18 cellular contexts compared by ENCODE assay signal in genomic region chr2:240424341-240425235, GRCh38. TPM values are rescaled to one million over a fixed set of nuclear protein-coding genes. Genes with fewer than 3 reads are reported as not detected.
DNase-seq lines count a peak whose midpoint lies in the region; ATAC-seq and TF ChIP-seq lines count a peak whose summit lies in the region.
"Had no signal": no experiment of that assay in that cellular context is flagged by ENCODE, and none has a peak within 500 bp of the region (broad histone marks: within the 10 kb centered on the region; RNA-seq: fewer than 3 reads in every experiment).

No MANE protein-coding gene starts in this region.

- H3K27me3 ChIP-seq in stomach (no peaks in the 10 kb centered on the region), GM23338 (ENCODE audit: insufficient read depth) (no peaks in the 10 kb centered on the region)
- H3K27me3 ChIP-seq: BLaER1 treated with 17β-estradiol and CSF1 and Interleukin-3, amounts not matched to agents 10 nM and 100 nM; breast epithelium had no signal

- TF ChIP-seq CTCF in stomach (IDR thresholded peaks at IDR 0.05) = no peak
- TF ChIP-seq CTCF in GM23338 (conservative IDR thresholded peaks at IDR 0.05; ENCODE audit: low read depth in 2 of 2) = no peak

- peaks cover 15% of the 10 kb centered on the region for H3K4me1 Mint-ChIP-seq in activated T-cell treated with anti-CD3 and anti-CD28 coated beads, Interleukin-2, amount 50 U/mL, for 4 hours (ENCODE audit: low read depth)
- H3K4me1 Mint-ChIP-seq in activated T-cell treated with anti-CD3 and anti-CD28 coated beads, Interleukin-2, amount 50 U/mL, for 72 hours (ENCODE audit: low read depth) = peaks cover 26% of the 10 kb centered on the region
- no peaks in the 10 kb centered on the region for H3K4me1 Mint-ChIP-seq in GM23338
- H3K4me1 Mint-ChIP-seq: T-cell had no signal

- H3K4me2 ChIP-seq in GM23338 = no peak overlapping the region
- H3K4me2 ChIP-seq: BLaER1 treated with 17β-estradiol and CSF1 and Interleukin-3, amounts not matched to agents 10 nM and 100 nM had no signal

- H3K36me3 Mint-ChIP-seq in activated T-cell treated with anti-CD3 and anti-CD28 coated beads, Interleukin-2, amount 50 U/mL, for 4 hours (ENCODE audit: insufficient read depth) = no peaks in the 10 kb centered on the region
- peaks cover 0 to 2% of the 10 kb centered on the region in 2 donors for H3K36me3 Mint-ChIP-seq in activated T-cell treated with anti-CD3 and anti-CD28 coated beads, Interleukin-2, amount 50 U/mL, for 72 hours (ENCODE audit: insufficient read depth in 2 of 2)
- peaks cover 2% of the 10 kb centered on the region; the same call in 1 of the 3 replicates for H3K36me3 Mint-ChIP-seq in GM23338 (ENCODE audit: low read depth)
- H3K36me3 Mint-ChIP-seq: T-cell had no signal

- peaks cover 8% of the 10 kb centered on the region for H3K27me3 Mint-ChIP-seq in activated T-cell treated with anti-CD3 and anti-CD28 coated beads, Interleukin-2, amount 50 U/mL, for 4 hours (ENCODE audit: low read depth)
- peaks cover 12% of the 10 kb centered on the region for H3K27me3 Mint-ChIP-seq in activated T-cell treated with anti-CD3 and anti-CD28 coated beads, Interleukin-2, amount 50 U/mL, for 72 hours (ENCODE audit: low read depth)
- peaks cover 6% of the 10 kb centered on the region for H3K27me3 Mint-ChIP-seq in GM23338 (ENCODE audit: insufficient read depth, low read depth, poor library complexity)

- no peaks in the 10 kb centered on the region for H3K9me2 ChIP-seq in GM23338 (ENCODE audit: insufficient read depth)

- TF ChIP-seq EP300 in stomach (IDR thresholded peaks at IDR 0.05) = no peak

- DNase-seq in activated T-cell treated with anti-CD3 and anti-CD28 coated beads, Interleukin-2, amount 50 U/mL, for 4 hours = peak; percentile 2
- DNase-seq in activated T-cell treated with anti-CD3 and anti-CD28 coated beads, Interleukin-2, amount 50 U/mL, for 72 hours = no peak
- DNase-seq in ecto neural progenitor cell (ENCODE audit: low spot score) (peak; percentile 22), mesenteric fat pad (ENCODE audit: low spot score) (peak; percentile 87), stomach (peak; percentile 18), GM23338 (ENCODE audit: low spot score) (no peak), iPS-NIHi11 (ENCODE audit: low spot score) (no peak), NCI-H1436 treated with DMSO at 0.1 percent for 48 hours (lab: John Stamatoyannopoulos, UW) (no peak)
- DNase-seq: activated CD4-positive, alpha-beta T cell treated with anti-CD3 and anti-CD28 coated beads, Interleukin-2, amount 50 U/mL, for 48 hours; erythroblast; NCI-H1105 treated with DMSO at 0.1 percent for 48 hours; NCI-H526; SHP77; stimulated activated CD8-positive, alpha-beta memory T cell treated with anti-CD3 and anti-CD28 coated beads, Interleukin-4, amount 100 ng/mL, for 48 hours; substantia nigra had no signal

- no peak for ATAC-seq in activated T-cell treated with anti-CD3 and anti-CD28 coated beads, Interleukin-2, amount 50 U/mL, for 4 hours
- ATAC-seq in activated T-cell treated with anti-CD3 and anti-CD28 coated beads, Interleukin-2, amount 50 U/mL, for 72 hours (replicated peaks in 1 of 2) = no peak
- ATAC-seq in GM23338 = no peak; the same call in 2 of the 3 replicates
- ATAC-seq: T-cell had no signal

- no peak overlapping the region for H3K4me3 Mint-ChIP-seq in activated T-cell treated with anti-CD3 and anti-CD28 coated beads, Interleukin-2, amount 50 U/mL, for 4 hours
- no peak overlapping the region for H3K4me3 Mint-ChIP-seq in activated T-cell treated with anti-CD3 and anti-CD28 coated beads, Interleukin-2, amount 50 U/mL, for 72 hours
- no peak overlapping the region for H3K4me3 Mint-ChIP-seq in GM23338
- H3K4me3 Mint-ChIP-seq: T-cell had no signal

- WGBS in stomach, 5 donors = 88 to 92% (median 90%) methylated on average over 26 to 29 of the region's 29 CpGs

- H3F3A ChIP-seq in GM23338 (replicated peaks; ENCODE audit: low read depth) = no peaks in the 10 kb centered on the region

- no peaks in the 10 kb centered on the region for H3K79me2 ChIP-seq in GM23338 (replicated peaks; ENCODE audit: insufficient read depth)

- intact Hi-C loops in stomach (cut with DNase I; ENCODE audit: low total_unique reads) = no loop called here

- no peaks in the 10 kb centered on the region for H3K36me3 ChIP-seq in stomach
- H3K36me3 ChIP-seq in GM23338 (ENCODE audit: insufficient read depth) = no peaks in the 10 kb centered on the region
- H3K36me3 ChIP-seq: BLaER1 treated with 17β-estradiol and CSF1 and Interleukin-3, amounts not matched to agents 10 nM and 100 nM; breast epithelium had no signal

- H2AFZ ChIP-seq in GM23338 = no peak overlapping the region

- peaks cover 7% of the 10 kb centered on the region for H3K9me3 Mint-ChIP-seq in activated T-cell treated with anti-CD3 and anti-CD28 coated beads, Interleukin-2, amount 50 U/mL, for 4 hours
- H3K9me3 Mint-ChIP-seq in activated T-cell treated with anti-CD3 and anti-CD28 coated beads, Interleukin-2, amount 50 U/mL, for 72 hours = peaks cover 1 to 13% of the 10 kb centered on the region in 2 donors
- peaks cover 52% of the 10 kb centered on the region for H3K9me3 Mint-ChIP-seq in GM23338

- H3K27ac ChIP-seq in stomach (no peak overlapping the region), GM23338 (ENCODE audit: low read depth) (no peak overlapping the region)
- H3K27ac ChIP-seq: BLaER1 treated with 17β-estradiol and CSF1 and Interleukin-3, amounts not matched to agents 10 nM and 100 nM; breast epithelium had no signal

- no peaks in the 10 kb centered on the region for H4K20me1 ChIP-seq in GM23338 (replicated peaks; ENCODE audit: insufficient read depth)
- H4K20me1 ChIP-seq: BLaER1 treated with 17β-estradiol and CSF1 and Interleukin-3, amounts not matched to agents 10 nM and 100 nM had no signal

- H3K27ac Mint-ChIP-seq in activated T-cell treated with anti-CD3 and anti-CD28 coated beads, Interleukin-2, amount 50 U/mL, for 72 hours = no peak overlapping the region
- no peak overlapping the region for H3K27ac Mint-ChIP-seq in GM23338
- H3K27ac Mint-ChIP-seq: T-cell had no signal

- no peaks in the 10 kb centered on the region for H3K4me1 ChIP-seq in stomach
- H3K4me1 ChIP-seq in GM23338 (ENCODE audit: insufficient read depth) = no peaks in the 10 kb centered on the region
- H3K4me1 ChIP-seq: BLaER1 treated with 17β-estradiol and CSF1 and Interleukin-3, amounts not matched to agents 10 nM and 100 nM; breast epithelium had no signal

- no peak for TF ChIP-seq POLR2A in stomach (IDR thresholded peaks at IDR 0.05)

- H3K4me3 ChIP-seq in stomach (no peak overlapping the region), GM23338 (no peak overlapping the region)
- H3K4me3 ChIP-seq: BLaER1 treated with 17β-estradiol and CSF1 and Interleukin-3, amounts not matched to agents 10 nM and 100 nM; breast epithelium had no signal

- peaks cover 4 to 19% (median 13%) of the 10 kb centered on the region in 4 donors for H3K9me3 ChIP-seq in stomach

TF ChIP-seq in GM23338, 12 proteins besides CTCF, POLR2A, EP300 and RAD21:
- no peak for TF ChIP-seq POLR2AphosphoS5 (IDR thresholded peaks at IDR 0.05; ENCODE audit: low read depth)

RNA-seq across cellular contexts. Expression of gene GPC1, which starts 10.9 kb away (rescaled TPM):
- 1 to 10 TPM; 3.7 to 6.3 (median 5.9) TPM for total RNA-seq in activated T-cell treated with anti-CD3 and anti-CD28 coated beads, Interleukin-2, amount 50 U/mL, for 4 hours
- total RNA-seq in activated T-cell treated with anti-CD3 and anti-CD28 coated beads, Interleukin-2, amount 50 U/mL, for 72 hours = 1 to 10 TPM; 3.2 to 3.6 TPM
- total RNA-seq in mesenteric fat pad (82.5 TPM), stomach (100 to 1,000 TPM in 1 of 5 donors, 10 to 100 TPM in 4; 11.7 to 117 (median 28.8) TPM)
- polyA plus RNA-seq in stomach (10 to 100 TPM in 2 of 3 donors, 1 to 10 TPM in 1; 6.3 to 40.1 (median 14.0) TPM), GM23338 (2016; fragmentation: Nextera tagmentation; extraction: Ambion mirVana) (9.0 and 10.8 TPM in 2 replicates)
- total RNA-seq in GM23338 (2014; rRNA removed; shearing (Covaris generic)) = 46.2 and 56.9 TPM in 2 replicates

Comparison
In these comparisons a context has a peak if more than half of its experiments do, and no peak if none do; other contexts are left out.
1. DNase-seq: peak in activated T-cell treated with anti-CD3 and anti-CD28 coated beads, Interleukin-2, amount 50 U/mL, for 4 hours (single experiment), ecto neural progenitor cell (single experiment), mesenteric fat pad (single experiment) and stomach (single experiment); none in activated T-cell treated with anti-CD3 and anti-CD28 coated beads, Interleukin-2, amount 50 U/mL, for 72 hours (0 of 2), GM23338 (single experiment), iPS-NIHi11 (single experiment) and NCI-H1436 treated with DMSO at 0.1 percent for 48 hours (single experiment).